Comparison of ENCODE assay signal across 25 cellular contexts in genomic region chr3:113243071-113243470, GRCh38. TPM values are rescaled to one million over a fixed set of nuclear protein-coding genes. Genes with fewer than 3 reads are reported as not detected.
DNase-seq lines count a peak whose midpoint lies in the region; FAIRE-seq and TF ChIP-seq lines count a peak whose summit lies in the region.
"Had no signal": no experiment of that assay in that cellular context is flagged by ENCODE, and none has a peak within 500 bp of the region (broad histone marks: within the 10 kb centered on the region; RNA-seq: fewer than 3 reads in every experiment).

No MANE protein-coding gene starts in this region.

- H3K9me3 ChIP-seq in SK-N-MC (ENCODE audit: low read depth, low read length): no peaks in the 10 kb centered on the region
- H3K9me3 ChIP-seq in iPS-20b (ENCODE audit: insufficient read depth, low read depth, low read length): no peaks in the 10 kb centered on the region
- no peaks in the 10 kb centered on the region for H3K9me3 ChIP-seq in stomach
- H3K9me3 ChIP-seq in Peyer's patch: no peaks in the 10 kb centered on the region
- H3K9me3 ChIP-seq: ascending aorta, right lobe of liver had no signal

- TF ChIP-seq CTCF in D721Med (IDR thresholded peaks at IDR 0.05; ENCODE audit: insufficient read depth, missing control alignments): peak; percentile 33
- TF ChIP-seq CTCF in stomach (IDR thresholded peaks at IDR 0.05): no peak
- TF ChIP-seq CTCF in Peyer's patch (IDR thresholded peaks at IDR 0.05): no peak

- no peak for TF ChIP-seq EP300 in stomach (IDR thresholded peaks at IDR 0.05)

- H3K27me3 ChIP-seq in iPS-20b (ENCODE audit: insufficient read depth, low read length) (no peaks in the 10 kb centered on the region), stomach (no peaks in the 10 kb centered on the region), Peyer's patch (no peaks in the 10 kb centered on the region)
- H3K27me3 ChIP-seq: ascending aorta, right lobe of liver had no signal

- intact Hi-C loops in stomach (cut with DNase I; ENCODE audit: low total_unique reads): no loop called here

- peak; percentile 74 for FAIRE-seq in D721Med (lab: Jason Lieb, UNC)
- FAIRE-seq: G401.6 had no signal

- TF ChIP-seq POLR2A in stomach (IDR thresholded peaks at IDR 0.05): no peak
- TF ChIP-seq POLR2A in Peyer's patch (IDR thresholded peaks at IDR 0.05): no peak

- peaks cover 50% of the 10 kb centered on the region for H3K4me1 ChIP-seq in iPS-20b (ENCODE audit: insufficient read depth, low read length)
- H3K4me1 ChIP-seq in stomach: peaks cover 6 to 66% (median 28%) of the 10 kb centered on the region in 4 donors
- H3K4me1 ChIP-seq in Peyer's patch: no peaks in the 10 kb centered on the region
- H3K4me1 ChIP-seq: right lobe of liver had no signal

- H3K36me3 ChIP-seq in SK-N-MC (ENCODE audit: insufficient read depth, low read length) (no peaks in the 10 kb centered on the region), iPS-20b (ENCODE audit: insufficient read depth, low read depth, low read length) (no peaks in the 10 kb centered on the region), stomach (no peaks in the 10 kb centered on the region), Peyer's patch (no peaks in the 10 kb centered on the region)
- H3K36me3 ChIP-seq: ascending aorta, right lobe of liver had no signal

- H3K9ac ChIP-seq in SK-N-MC (ENCODE audit: insufficient read length): no peak overlapping the region
- peak overlapping the region; percentile 64; the same call in 1 of the 2 replicates for H3K9ac ChIP-seq in iPS-20b (ENCODE audit: low read depth, low read length)

- DNase-seq in D721Med (ENCODE audit: insufficient read length, low spot score) (no peak), SK-N-MC (ENCODE audit: low read depth, low spot score) (no peak), stomach (no peak), Peyer's patch (no peak), foreskin melanocyte (no peak), nucleus accumbens (lab: John Stamatoyannopoulos, UW) (no peak), AML-193 (lab: John Stamatoyannopoulos, UW) (no peak)
- DNase-seq: ACHN; activated effector memory CD4-positive, alpha-beta T cell treated with Interleukin-2 at 50 U/mL for 16 hours; activated naive CD8-positive, alpha-beta T cell treated with anti-CD3 and anti-CD28 coated beads for 36 hours; activated T-cell treated with anti-CD3 and anti-CD28 coated beads for 4 hours; central memory CD4-positive, alpha-beta T cell; DMS53; H7; KG1; left ventricle myocardium superior; MM.1S; NCI-H2081; nephron progenitor cell; right lobe of liver; stimulated activated naive B cell treated with anti-CD40 and anti-IgM and Interleukin-4, amounts not matched to agents 10 μg/mL and 1 μg/mL and 100 μg/mL, for 72 hours had no signal

- 65 to 74% (median 66%) methylated on average over 2 of the region's 2 CpGs for WGBS in stomach, 5 donors

- H3K27ac ChIP-seq in SK-N-MC: peak overlapping the region; percentile 91; the same call in 1 of the 2 replicates
- no peak overlapping the region for H3K27ac ChIP-seq in iPS-20b (ENCODE audit: low read length)
- H3K27ac ChIP-seq in stomach: peak overlapping the region in 3 of 5 donors; percentile 53 to 74 (median 60)
- H3K27ac ChIP-seq in Peyer's patch: peak overlapping the region in 1 of 4 donors; percentile 44
- H3K27ac ChIP-seq: ascending aorta, right lobe of liver, RWPE1 had no signal

- H3K4me3 ChIP-seq in SK-N-MC (no peak overlapping the region), iPS-20b (ENCODE audit: low read length) (no peak overlapping the region), stomach (no peak overlapping the region), Peyer's patch (no peak overlapping the region)
- H3K4me3 ChIP-seq: ascending aorta, right lobe of liver had no signal

RNA-seq across cellular contexts. Expression of gene BOC, which starts 31.7 kb away (rescaled TPM):
- total RNA-seq in stomach: 10 to 100 TPM in 4 of 5 donors, 1 to 10 TPM in 1; 9.8 to 51.3 (median 32.2) TPM
- 10 to 100 TPM in 1 of 3 donors, 1 to 10 TPM in 2; 5.2 to 17.5 (median 8.8) TPM for polyA plus RNA-seq in stomach
- total RNA-seq in Peyer's patch: 10 to 100 TPM in 3 of 4 donors, 1 to 10 TPM in 1; 4.2 to 31.4 (median 13.2) TPM
